In genomic region chr21:17491716-17492414, GRCh38 we compare ENCODE assay signal across 1 cellular context.
TF ChIP-seq lines count a peak whose summit lies in the region.

No MANE protein-coding gene starts in this region.

TF ChIP-seq in H1, 55 proteins besides CTCF, POLR2A, EP300 and RAD21 (continued from another document):
- TF ChIP-seq E2F6 (IDR thresholded peaks at IDR 0.05) (no peak), TAF1 (IDR thresholded peaks at IDR 0.05; ENCODE audit: low read depth, low read length) (no peak), RXRA (IDR thresholded peaks at IDR 0.05; ENCODE audit: insufficient read depth, low read depth, low read length) (no peak), SUZ12 (IDR thresholded peaks at IDR 0.05; ENCODE audit: low read length) (no peak), BCL11A (IDR thresholded peaks at IDR 0.05; ENCODE audit: low read depth in 2 of 2, low read length in 2 of 2) (no peak)
TF ChIP-seq in H1: peak in this region for 0.
